In the genomic region with DNA sequence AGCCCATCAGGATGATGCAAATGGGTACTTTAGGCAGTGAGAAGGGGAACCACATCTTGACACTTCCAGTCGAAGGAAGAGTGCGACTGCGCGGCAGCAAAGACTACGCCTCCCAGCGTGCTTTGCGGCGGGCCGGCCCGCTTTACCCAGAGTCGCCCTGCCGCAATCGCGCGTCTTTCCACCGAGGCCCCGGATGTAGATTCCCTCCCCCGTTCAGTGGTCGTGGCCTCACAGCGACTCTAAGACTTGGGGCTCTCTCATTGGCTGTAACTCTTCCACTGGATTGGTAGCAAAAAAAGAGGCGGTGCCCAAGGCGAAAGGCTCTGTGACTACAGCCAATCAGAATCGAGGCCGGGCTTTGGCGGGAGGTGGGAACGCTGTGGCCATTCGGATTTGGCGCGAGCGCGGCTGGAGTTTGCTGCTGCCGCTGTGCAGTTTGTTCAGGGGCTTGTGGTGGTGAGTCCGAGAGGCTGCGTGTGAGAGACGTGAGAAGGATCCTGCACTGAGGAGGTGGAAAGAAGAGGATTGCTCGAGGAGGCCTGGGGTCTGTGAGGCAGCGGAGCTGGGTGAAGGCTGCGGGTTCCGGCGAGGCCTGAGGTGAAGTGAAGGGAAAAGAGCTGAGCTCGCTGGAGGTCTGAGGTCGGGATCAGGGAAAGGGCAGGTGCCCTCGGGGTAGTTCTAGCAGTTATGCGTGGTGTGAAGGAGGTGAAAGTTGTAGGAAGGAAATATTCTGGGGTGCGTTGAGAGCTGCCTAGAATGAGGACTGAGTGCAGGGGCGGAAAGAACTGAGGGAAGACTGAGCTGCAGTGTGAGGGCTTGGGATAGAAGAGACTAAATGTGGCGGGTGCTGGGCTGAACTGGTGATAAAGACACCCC, we compare ENCODE assay signal across 1 cellular context.
TF ChIP-seq lines count a peak whose summit lies in the region.

A gene with protein sequence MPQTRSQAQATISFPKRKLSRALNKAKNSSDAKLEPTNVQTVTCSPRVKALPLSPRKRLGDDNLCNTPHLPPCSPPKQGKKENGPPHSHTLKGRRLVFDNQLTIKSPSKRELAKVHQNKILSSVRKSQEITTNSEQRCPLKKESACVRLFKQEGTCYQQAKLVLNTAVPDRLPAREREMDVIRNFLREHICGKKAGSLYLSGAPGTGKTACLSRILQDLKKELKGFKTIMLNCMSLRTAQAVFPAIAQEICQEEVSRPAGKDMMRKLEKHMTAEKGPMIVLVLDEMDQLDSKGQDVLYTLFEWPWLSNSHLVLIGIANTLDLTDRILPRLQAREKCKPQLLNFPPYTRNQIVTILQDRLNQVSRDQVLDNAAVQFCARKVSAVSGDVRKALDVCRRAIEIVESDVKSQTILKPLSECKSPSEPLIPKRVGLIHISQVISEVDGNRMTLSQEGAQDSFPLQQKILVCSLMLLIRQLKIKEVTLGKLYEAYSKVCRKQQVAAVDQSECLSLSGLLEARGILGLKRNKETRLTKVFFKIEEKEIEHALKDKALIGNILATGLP (plus strand): TSS at position 386 of the 876 bp plus-strand sequence. CDS start 1,542 bp downstream, outside the sequence.

TF ChIP-seq in HepG2, 621 proteins besides CTCF, POLR2A, EP300 and RAD21 (continued from another document and continues in another):
- TF ChIP-seq, protein P1, sequence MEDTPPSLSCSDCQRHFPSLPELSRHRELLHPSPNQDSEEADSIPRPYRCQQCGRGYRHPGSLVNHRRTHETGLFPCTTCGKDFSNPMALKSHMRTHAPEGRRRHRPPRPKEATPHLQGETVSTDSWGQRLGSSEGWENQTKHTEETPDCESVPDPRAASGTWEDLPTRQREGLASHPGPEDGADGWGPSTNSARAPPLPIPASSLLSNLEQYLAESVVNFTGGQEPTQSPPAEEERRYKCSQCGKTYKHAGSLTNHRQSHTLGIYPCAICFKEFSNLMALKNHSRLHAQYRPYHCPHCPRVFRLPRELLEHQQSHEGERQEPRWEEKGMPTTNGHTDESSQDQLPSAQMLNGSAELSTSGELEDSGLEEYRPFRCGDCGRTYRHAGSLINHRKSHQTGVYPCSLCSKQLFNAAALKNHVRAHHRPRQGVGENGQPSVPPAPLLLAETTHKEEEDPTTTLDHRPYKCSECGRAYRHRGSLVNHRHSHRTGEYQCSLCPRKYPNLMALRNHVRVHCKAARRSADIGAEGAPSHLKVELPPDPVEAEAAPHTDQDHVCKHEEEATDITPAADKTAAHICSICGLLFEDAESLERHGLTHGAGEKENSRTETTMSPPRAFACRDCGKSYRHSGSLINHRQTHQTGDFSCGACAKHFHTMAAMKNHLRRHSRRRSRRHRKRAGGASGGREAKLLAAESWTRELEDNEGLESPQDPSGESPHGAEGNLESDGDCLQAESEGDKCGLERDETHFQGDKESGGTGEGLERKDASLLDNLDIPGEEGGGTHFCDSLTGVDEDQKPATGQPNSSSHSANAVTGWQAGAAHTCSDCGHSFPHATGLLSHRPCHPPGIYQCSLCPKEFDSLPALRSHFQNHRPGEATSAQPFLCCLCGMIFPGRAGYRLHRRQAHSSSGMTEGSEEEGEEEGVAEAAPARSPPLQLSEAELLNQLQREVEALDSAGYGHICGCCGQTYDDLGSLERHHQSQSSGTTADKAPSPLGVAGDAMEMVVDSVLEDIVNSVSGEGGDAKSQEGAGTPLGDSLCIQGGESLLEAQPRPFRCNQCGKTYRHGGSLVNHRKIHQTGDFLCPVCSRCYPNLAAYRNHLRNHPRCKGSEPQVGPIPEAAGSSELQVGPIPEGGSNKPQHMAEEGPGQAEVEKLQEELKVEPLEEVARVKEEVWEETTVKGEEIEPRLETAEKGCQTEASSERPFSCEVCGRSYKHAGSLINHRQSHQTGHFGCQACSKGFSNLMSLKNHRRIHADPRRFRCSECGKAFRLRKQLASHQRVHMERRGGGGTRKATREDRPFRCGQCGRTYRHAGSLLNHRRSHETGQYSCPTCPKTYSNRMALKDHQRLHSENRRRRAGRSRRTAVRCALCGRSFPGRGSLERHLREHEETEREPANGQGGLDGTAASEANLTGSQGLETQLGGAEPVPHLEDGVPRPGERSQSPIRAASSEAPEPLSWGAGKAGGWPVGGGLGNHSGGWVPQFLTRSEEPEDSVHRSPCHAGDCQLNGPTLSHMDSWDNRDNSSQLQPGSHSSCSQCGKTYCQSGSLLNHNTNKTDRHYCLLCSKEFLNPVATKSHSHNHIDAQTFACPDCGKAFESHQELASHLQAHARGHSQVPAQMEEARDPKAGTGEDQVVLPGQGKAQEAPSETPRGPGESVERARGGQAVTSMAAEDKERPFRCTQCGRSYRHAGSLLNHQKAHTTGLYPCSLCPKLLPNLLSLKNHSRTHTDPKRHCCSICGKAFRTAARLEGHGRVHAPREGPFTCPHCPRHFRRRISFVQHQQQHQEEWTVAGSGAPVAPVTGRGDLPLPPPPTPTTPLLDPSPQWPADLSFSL (CRISPR knock-in tag; IDR thresholded peaks at IDR 0.05): no peak
- TF ChIP-seq FOXK1 (CRISPR knock-in tag; IDR thresholded peaks at IDR 0.05; ENCODE audit: borderline replicate concordance, low read depth): peak; percentile 74
- TF ChIP-seq SMAD3 (CRISPR knock-in tag; IDR thresholded peaks at IDR 0.05): peak; percentile 76
- peak; percentile 100 for TF ChIP-seq SIN3A (IDR thresholded peaks at IDR 0.05; ENCODE audit: borderline replicate concordance, low read depth, low read length)
- TF ChIP-seq, protein P2, sequence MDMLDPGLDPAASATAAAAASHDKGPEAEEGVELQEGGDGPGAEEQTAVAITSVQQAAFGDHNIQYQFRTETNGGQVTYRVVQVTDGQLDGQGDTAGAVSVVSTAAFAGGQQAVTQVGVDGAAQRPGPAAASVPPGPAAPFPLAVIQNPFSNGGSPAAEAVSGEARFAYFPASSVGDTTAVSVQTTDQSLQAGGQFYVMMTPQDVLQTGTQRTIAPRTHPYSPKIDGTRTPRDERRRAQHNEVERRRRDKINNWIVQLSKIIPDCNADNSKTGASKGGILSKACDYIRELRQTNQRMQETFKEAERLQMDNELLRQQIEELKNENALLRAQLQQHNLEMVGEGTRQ (IDR thresholded peaks at IDR 0.05; ENCODE audit: low read depth, low read length): no peak
- TF ChIP-seq, protein P2 (CRISPR knock-in tag; IDR thresholded peaks at IDR 0.05; ENCODE audit: borderline replicate concordance): no peak; the same call in 1 of the 2 replicates
- TF ChIP-seq, protein P3, sequence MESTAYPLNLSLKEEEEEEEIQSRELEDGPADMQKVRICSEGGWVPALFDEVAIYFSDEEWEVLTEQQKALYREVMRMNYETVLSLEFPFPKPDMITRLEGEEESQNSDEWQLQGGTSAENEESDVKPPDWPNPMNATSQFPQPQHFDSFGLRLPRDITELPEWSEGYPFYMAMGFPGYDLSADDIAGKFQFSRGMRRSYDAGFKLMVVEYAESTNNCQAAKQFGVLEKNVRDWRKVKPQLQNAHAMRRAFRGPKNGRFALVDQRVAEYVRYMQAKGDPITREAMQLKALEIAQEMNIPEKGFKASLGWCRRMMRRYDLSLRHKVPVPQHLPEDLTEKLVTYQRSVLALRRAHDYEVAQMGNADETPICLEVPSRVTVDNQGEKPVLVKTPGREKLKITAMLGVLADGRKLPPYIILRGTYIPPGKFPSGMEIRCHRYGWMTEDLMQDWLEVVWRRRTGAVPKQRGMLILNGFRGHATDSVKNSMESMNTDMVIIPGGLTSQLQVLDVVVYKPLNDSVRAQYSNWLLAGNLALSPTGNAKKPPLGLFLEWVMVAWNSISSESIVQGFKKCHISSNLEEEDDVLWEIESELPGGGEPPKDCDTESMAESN (CRISPR knock-in tag; conservative IDR thresholded peaks at IDR 0.05): peak; percentile 90
- TF ChIP-seq ZNF10 (CRISPR knock-in tag; IDR thresholded peaks at IDR 0.05; ENCODE audit: borderline replicate concordance, low read depth): no peak
- TF ChIP-seq, protein P4, sequence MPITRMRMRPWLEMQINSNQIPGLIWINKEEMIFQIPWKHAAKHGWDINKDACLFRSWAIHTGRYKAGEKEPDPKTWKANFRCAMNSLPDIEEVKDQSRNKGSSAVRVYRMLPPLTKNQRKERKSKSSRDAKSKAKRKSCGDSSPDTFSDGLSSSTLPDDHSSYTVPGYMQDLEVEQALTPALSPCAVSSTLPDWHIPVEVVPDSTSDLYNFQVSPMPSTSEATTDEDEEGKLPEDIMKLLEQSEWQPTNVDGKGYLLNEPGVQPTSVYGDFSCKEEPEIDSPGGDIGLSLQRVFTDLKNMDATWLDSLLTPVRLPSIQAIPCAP (CRISPR knock-in tag; IDR thresholded peaks at IDR 0.05; ENCODE audit: low read depth): no peak
- TF ChIP-seq ZNF605 (CRISPR knock-in tag; IDR thresholded peaks at IDR 0.05): peak; percentile 78; the same call in 1 of the 2 replicates
- TF ChIP-seq RARA (CRISPR knock-in tag; IDR thresholded peaks at IDR 0.05): no peak; the same call in 1 of the 2 replicates
- peak; percentile 89; the same call in 1 of the 2 replicates for TF ChIP-seq EEA1 (CRISPR knock-in tag; IDR thresholded peaks at IDR 0.05; ENCODE audit: borderline replicate concordance)
- no peak; the same call in 1 of the 2 replicates for TF ChIP-seq ZNF564 (CRISPR knock-in tag; IDR thresholded peaks at IDR 0.05)
- no peak; the same call in 1 of the 2 replicates for TF ChIP-seq GLI4 (CRISPR knock-in tag; IDR thresholded peaks at IDR 0.05; ENCODE audit: borderline replicate concordance)
- peak; percentile 85; the same call in 1 of the 2 replicates for TF ChIP-seq PAWR (CRISPR knock-in tag; IDR thresholded peaks at IDR 0.05; ENCODE audit: borderline replicate concordance)
- TF ChIP-seq HNRNPK (IDR thresholded peaks at IDR 0.05; ENCODE audit: low read depth, low read length, poor library complexity, severe bottlenecking): no peak
- peak; percentile 90 for TF ChIP-seq TARDBP (CRISPR knock-in tag; IDR thresholded peaks at IDR 0.05)
- TF ChIP-seq, protein P5, sequence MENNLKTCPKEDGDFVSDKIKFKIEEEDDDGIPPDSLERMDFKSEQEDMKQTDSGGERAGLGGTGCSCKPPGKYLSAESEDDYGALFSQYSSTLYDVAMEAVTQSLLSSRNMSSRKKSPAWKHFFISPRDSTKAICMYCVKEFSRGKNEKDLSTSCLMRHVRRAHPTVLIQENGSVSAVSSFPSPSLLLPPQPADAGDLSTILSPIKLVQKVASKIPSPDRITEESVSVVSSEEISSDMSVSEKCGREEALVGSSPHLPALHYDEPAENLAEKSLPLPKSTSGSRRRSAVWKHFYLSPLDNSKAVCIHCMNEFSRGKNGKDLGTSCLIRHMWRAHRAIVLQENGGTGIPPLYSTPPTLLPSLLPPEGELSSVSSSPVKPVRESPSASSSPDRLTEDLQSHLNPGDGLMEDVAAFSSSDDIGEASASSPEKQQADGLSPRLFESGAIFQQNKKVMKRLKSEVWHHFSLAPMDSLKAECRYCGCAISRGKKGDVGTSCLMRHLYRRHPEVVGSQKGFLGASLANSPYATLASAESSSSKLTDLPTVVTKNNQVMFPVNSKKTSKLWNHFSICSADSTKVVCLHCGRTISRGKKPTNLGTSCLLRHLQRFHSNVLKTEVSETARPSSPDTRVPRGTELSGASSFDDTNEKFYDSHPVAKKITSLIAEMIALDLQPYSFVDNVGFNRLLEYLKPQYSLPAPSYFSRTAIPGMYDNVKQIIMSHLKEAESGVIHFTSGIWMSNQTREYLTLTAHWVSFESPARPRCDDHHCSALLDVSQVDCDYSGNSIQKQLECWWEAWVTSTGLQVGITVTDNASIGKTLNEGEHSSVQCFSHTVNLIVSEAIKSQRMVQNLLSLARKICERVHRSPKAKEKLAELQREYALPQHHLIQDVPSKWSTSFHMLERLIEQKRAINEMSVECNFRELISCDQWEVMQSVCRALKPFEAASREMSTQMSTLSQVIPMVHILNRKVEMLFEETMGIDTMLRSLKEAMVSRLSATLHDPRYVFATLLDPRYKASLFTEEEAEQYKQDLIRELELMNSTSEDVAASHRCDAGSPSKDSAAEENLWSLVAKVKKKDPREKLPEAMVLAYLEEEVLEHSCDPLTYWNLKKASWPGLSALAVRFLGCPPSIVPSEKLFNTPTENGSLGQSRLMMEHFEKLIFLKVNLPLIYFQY (CRISPR knock-in tag; IDR thresholded peaks at IDR 0.05; ENCODE audit: borderline replicate concordance): peak; percentile 52; the same call in 1 of the 2 replicates
- TF ChIP-seq, protein P6, sequence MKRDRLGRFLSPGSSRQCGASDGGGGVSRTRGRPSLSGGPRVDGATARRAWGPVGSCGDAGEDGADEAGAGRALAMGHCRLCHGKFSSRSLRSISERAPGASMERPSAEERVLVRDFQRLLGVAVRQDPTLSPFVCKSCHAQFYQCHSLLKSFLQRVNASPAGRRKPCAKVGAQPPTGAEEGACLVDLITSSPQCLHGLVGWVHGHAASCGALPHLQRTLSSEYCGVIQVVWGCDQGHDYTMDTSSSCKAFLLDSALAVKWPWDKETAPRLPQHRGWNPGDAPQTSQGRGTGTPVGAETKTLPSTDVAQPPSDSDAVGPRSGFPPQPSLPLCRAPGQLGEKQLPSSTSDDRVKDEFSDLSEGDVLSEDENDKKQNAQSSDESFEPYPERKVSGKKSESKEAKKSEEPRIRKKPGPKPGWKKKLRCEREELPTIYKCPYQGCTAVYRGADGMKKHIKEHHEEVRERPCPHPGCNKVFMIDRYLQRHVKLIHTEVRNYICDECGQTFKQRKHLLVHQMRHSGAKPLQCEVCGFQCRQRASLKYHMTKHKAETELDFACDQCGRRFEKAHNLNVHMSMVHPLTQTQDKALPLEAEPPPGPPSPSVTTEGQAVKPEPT (CRISPR knock-in tag; IDR thresholded peaks at IDR 0.05; ENCODE audit: low read depth): no peak
- TF ChIP-seq, protein P7, sequence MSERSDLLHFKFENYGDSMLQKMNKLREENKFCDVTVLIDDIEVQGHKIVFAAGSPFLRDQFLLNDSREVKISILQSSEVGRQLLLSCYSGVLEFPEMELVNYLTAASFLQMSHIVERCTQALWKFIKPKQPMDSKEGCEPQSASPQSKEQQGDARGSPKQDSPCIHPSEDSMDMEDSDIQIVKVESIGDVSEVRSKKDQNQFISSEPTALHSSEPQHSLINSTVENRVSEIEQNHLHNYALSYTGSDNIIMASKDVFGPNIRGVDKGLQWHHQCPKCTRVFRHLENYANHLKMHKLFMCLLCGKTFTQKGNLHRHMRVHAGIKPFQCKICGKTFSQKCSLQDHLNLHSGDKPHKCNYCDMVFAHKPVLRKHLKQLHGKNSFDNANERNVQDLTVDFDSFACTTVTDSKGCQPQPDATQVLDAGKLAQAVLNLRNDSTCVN (CRISPR knock-in tag; IDR thresholded peaks at IDR 0.05; ENCODE audit: borderline replicate concordance): peak; percentile 22; the same call in 1 of the 2 replicates
- peak; percentile 98 for TF ChIP-seq ZNF501 (CRISPR knock-in tag; IDR thresholded peaks at IDR 0.05)
- TF ChIP-seq, protein P8, sequence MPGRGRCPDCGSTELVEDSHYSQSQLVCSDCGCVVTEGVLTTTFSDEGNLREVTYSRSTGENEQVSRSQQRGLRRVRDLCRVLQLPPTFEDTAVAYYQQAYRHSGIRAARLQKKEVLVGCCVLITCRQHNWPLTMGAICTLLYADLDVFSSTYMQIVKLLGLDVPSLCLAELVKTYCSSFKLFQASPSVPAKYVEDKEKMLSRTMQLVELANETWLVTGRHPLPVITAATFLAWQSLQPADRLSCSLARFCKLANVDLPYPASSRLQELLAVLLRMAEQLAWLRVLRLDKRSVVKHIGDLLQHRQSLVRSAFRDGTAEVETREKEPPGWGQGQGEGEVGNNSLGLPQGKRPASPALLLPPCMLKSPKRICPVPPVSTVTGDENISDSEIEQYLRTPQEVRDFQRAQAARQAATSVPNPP (CRISPR knock-in tag; IDR thresholded peaks at IDR 0.05): peak; percentile 96
- no peak for TF ChIP-seq MAFK (conservative IDR thresholded peaks at IDR 0.05 in 1 of 2, IDR thresholded peaks at IDR 0.05 in 1 of 2; ENCODE audit: low read length in 2 of 2)
- peak; percentile 89 for TF ChIP-seq ZNF256 (CRISPR knock-in tag; conservative IDR thresholded peaks at IDR 0.05)
- peak; percentile 79 for TF ChIP-seq RFX5 (IDR thresholded peaks at IDR 0.05; ENCODE audit: low read depth, low read length)
